Comparison of ENCODE assay signal across 7 cellular contexts in genomic region chr7:100547872-100548271, GRCh38. TPM values are rescaled to one million over a fixed set of nuclear protein-coding genes. Genes with fewer than 3 reads are reported as not detected.
DNase-seq lines count a peak whose midpoint lies in the region; ATAC-seq and TF ChIP-seq lines count a peak whose summit lies in the region.

No MANE protein-coding gene starts in this region.

- no peaks in the 10 kb centered on the region for H3K9me3 ChIP-seq in IMR-90 (ENCODE audit: control insufficient read depth, insufficient read depth, low read length)
- H3K9me3 ChIP-seq in gastroesophageal sphincter = no peaks in the 10 kb centered on the region

- WGBS in IMR-90 (ENCODE audit: extremely low coverage in 2 of 2, insufficient read length in 1 of 2), 2 experiments = no CpG with 5 or more reads among the region's 2 CpGs
- 22 to 30% methylated on average over 2 of the region's 2 CpGs for WGBS in gastroesophageal sphincter (ENCODE audit: low coverage in 1 of 2), 2 donors

- peak overlapping the region; percentile 66 for H3K18ac ChIP-seq in IMR-90 (ENCODE audit: low read depth, low read length)

- H3K56ac ChIP-seq in IMR-90 (ENCODE audit: extremely low read depth, insufficient read depth, low read length) = no peak overlapping the region

- no TSS peak for BruUV-seq in IMR-90 (replicated peaks; lab: Mats Ljungman, UMichigan)

- no peak for TF ChIP-seq EP300 in gastroesophageal sphincter (IDR thresholded peaks at IDR 0.05)

- ATAC-seq in IMR-90 (ENCODE audit: low read depth) = no peak
- ATAC-seq in gastroesophageal sphincter = no peak
- ATAC-seq in stimulated activated memory B cell treated with anti-CD40 and anti-IgM and Interleukin-4, amounts not matched to agents 10 μg/mL and 1 μg/mL and 100 μg/mL, for 72 hours = no peak

- peak overlapping the region; percentile 95 for H3K27ac Mint-ChIP-seq in stimulated activated memory B cell treated with anti-CD40 and anti-IgM and Interleukin-4, amounts not matched to agents 10 μg/mL and 1 μg/mL and 100 μg/mL, for 72 hours

- peak overlapping the region; percentile 48; the same call in 1 of the 2 replicates for H3K23ac ChIP-seq in IMR-90 (ENCODE audit: low read depth, low read length)

- dilution Hi-C loops in IMR-90 (cut with HindIII; ENCODE audit: low sequenced_read_pairs, unreplicated experiment) = no loop called here

- no peaks in the 10 kb centered on the region for H4K20me1 ChIP-seq in IMR-90 (ENCODE audit: insufficient read depth, low read length)

- peak overlapping the region; percentile 29 for H2AK9ac ChIP-seq in IMR-90 (replicated peaks; ENCODE audit: low read depth, low read length, poor library complexity)

- H2BK15ac ChIP-seq in IMR-90 (ENCODE audit: low read depth, low read length) = peak overlapping the region; percentile 32; the same call in 1 of the 3 replicates

- H3K27ac ChIP-seq in IMR-90 (ENCODE audit: insufficient read depth, low read length) (peak overlapping the region; percentile 63), gastroesophageal sphincter (peak overlapping the region; percentile 90 to 98 (median 96))

- H3K4me3 Mint-ChIP-seq in stimulated activated memory B cell treated with anti-CD40 and anti-IgM and Interleukin-4, amounts not matched to agents 10 μg/mL and 1 μg/mL and 100 μg/mL, for 72 hours = no peak overlapping the region

- peak overlapping the region; percentile 48; the same call in 1 of the 2 replicates for H2BK20ac ChIP-seq in IMR-90 (ENCODE audit: low read depth, low read length)

- H3K4me3 ChIP-seq in IMR-90 (ENCODE audit: insufficient read depth, low read depth, low read length) (no peak overlapping the region), gastroesophageal sphincter (no peak overlapping the region)

- H3K9me1 ChIP-seq in IMR-90 (ENCODE audit: insufficient read depth, low read length) = peaks cover 27% of the 10 kb centered on the region

- H2AFZ ChIP-seq in IMR-90 (replicated peaks; ENCODE audit: low read length, poor library complexity) = peak overlapping the region; percentile 28

- no peak overlapping the region; the same call in 1 of the 2 replicates for H3K9ac ChIP-seq in IMR-90 (ENCODE audit: low read depth, low read length)

- peak overlapping the region; percentile 43 for H4K91ac ChIP-seq in IMR-90 (ENCODE audit: insufficient read depth, low read depth, low read length)

- H2AK5ac ChIP-seq in IMR-90 (ENCODE audit: low read depth, low read length) = peak overlapping the region; percentile 55

- CTCF ChIA-PET in IMR-90 (lab: Yijun Ruan, JAX) = interaction anchor here (0.5 to 0.9 kb wide), 2 partner anchors 9 to 209 kb away, joined by 4 to 6 read pairs; no protein-coding TSS in a partner anchor

- H3K27me3 Mint-ChIP-seq in stimulated activated memory B cell treated with anti-CD40 and anti-IgM and Interleukin-4, amounts not matched to agents 10 μg/mL and 1 μg/mL and 100 μg/mL, for 72 hours = no peaks in the 10 kb centered on the region

- H3K9me3 Mint-ChIP-seq in stimulated activated memory B cell treated with anti-CD40 and anti-IgM and Interleukin-4, amounts not matched to agents 10 μg/mL and 1 μg/mL and 100 μg/mL, for 72 hours = no peaks in the 10 kb centered on the region

- peak overlapping the region; percentile 21 for H4K5ac ChIP-seq in IMR-90 (ENCODE audit: low read depth, low read length)

- TF ChIP-seq POLR2A in IMR-90 (IDR thresholded peaks at IDR 0.05; ENCODE audit: low read depth, low read length) = no peak
- no peak for TF ChIP-seq POLR2A in gastroesophageal sphincter (IDR thresholded peaks at IDR 0.05)

- peak overlapping the region; percentile 39 for H2BK5ac ChIP-seq in IMR-90 (ENCODE audit: low read depth, low read length, poor library complexity, severe bottlenecking)

- peak overlapping the region; percentile 72 for H3K4ac ChIP-seq in IMR-90 (ENCODE audit: low read depth, low read length)

- H3K14ac ChIP-seq in IMR-90 (replicated peaks; ENCODE audit: low read depth, low read length) = peak overlapping the region; percentile 29; the same call in 1 of the 2 replicates

- peaks cover 19% of the 10 kb centered on the region for H3K36me3 Mint-ChIP-seq in stimulated activated memory B cell treated with anti-CD40 and anti-IgM and Interleukin-4, amounts not matched to agents 10 μg/mL and 1 μg/mL and 100 μg/mL, for 72 hours

- TF ChIP-seq RAD21 in IMR-90 (IDR thresholded peaks at IDR 0.05; ENCODE audit: low read length) = no peak

- peak overlapping the region; percentile 44 to 60; a peak in 2 of 4 replicates for H4K8ac ChIP-seq in IMR-90 (ENCODE audit: low read depth in 2 of 2, low read length in 2 of 2)

- H3K4me1 Mint-ChIP-seq in stimulated activated memory B cell treated with anti-CD40 and anti-IgM and Interleukin-4, amounts not matched to agents 10 μg/mL and 1 μg/mL and 100 μg/mL, for 72 hours = peaks cover 76% of the 10 kb centered on the region

- H2BK120ac ChIP-seq in IMR-90 (ENCODE audit: low read depth, low read length) = peak overlapping the region; percentile 17

- POLR2A ChIA-PET in IMR-90 (lab: Charles Lee; ENCODE audit: unreplicated experiment) = no interaction called here

- in situ Hi-C loops in IMR-90 (cut with MboI; ENCODE audit: low sequenced_read_pairs) = no loop called here

- no peak overlapping the region for H3K4me2 ChIP-seq in IMR-90 (ENCODE audit: low read depth, low read length)

- H3K27me3 ChIP-seq in IMR-90 (ENCODE audit: control insufficient read depth, insufficient read depth, low read length) (no peaks in the 10 kb centered on the region), gastroesophageal sphincter (no peaks in the 10 kb centered on the region)

- DNase-seq in IMR-90 (no peak), UCSD-AML1 (lab: John Stamatoyannopoulos, UW; ENCODE audit: unreplicated experiment) (peak; percentile 10), NCI-H2107 treated with DMSO at 0.1 percent for 48 hours (lab: John Stamatoyannopoulos, UW; ENCODE audit: unreplicated experiment) (no peak), DMS114 treated with DMSO at 0.1 percent for 48 hours (lab: John Stamatoyannopoulos, UW; ENCODE audit: unreplicated experiment) (no peak)
- no peak for DNase-seq in stimulated activated naive CD4-positive, alpha-beta T cell treated with Interleukin-2 at 50 U/mL for 16 hours (lab: John Stamatoyannopoulos, UW)

- H3K4me1 ChIP-seq in IMR-90 (ENCODE audit: control insufficient read depth, insufficient read depth, low read length) (peaks cover 28% of the 10 kb centered on the region), gastroesophageal sphincter (peaks cover 46 to 70% (median 49%) of the 10 kb centered on the region in 3 donors)

- H3K36me3 ChIP-seq in IMR-90 (ENCODE audit: control insufficient read depth, insufficient read depth, low read length) (peaks cover 2% of the 10 kb centered on the region; the same call in 1 of the 2 replicates), gastroesophageal sphincter (peaks cover 3 to 39% of the 10 kb centered on the region in 2 donors)

- TF ChIP-seq CTCF in IMR-90 (conservative IDR thresholded peaks at IDR 0.05; ENCODE audit: low read depth, low read length) = no peak
- TF ChIP-seq CTCF in gastroesophageal sphincter (IDR thresholded peaks at IDR 0.05) = peak in 2 of 4 experiments; percentile 29 to 35

- intact Hi-C loops in IMR-90 (cut with micrococcal nuclease) = loop anchor here (5.0 kb wide), 2 partner anchors 56 to 71 kb away; partner anchors contain the start of gene TSC22D4

- H3K79me1 ChIP-seq in IMR-90 (ENCODE audit: low read depth in 1 of 2, low read length in 2 of 2) = peaks cover 15 to 42% of the 10 kb centered on the region in 2 experiments

TF ChIP-seq in IMR-90, 13 proteins besides CTCF, POLR2A, EP300 and RAD21:
- TF ChIP-seq NFE2L2 (IDR thresholded peaks at IDR 0.05; ENCODE audit: low read depth, low read length) (no peak), USF2 (IDR thresholded peaks at IDR 0.05; ENCODE audit: low read depth, low read length) (peak; percentile 39; the same call in 1 of the 2 replicates)

RNA-seq across cellular contexts. Expression of gene AGFG2, which starts 8.9 kb away (rescaled TPM):
- total RNA-seq in IMR-90 (2012; rRNA removed) (3.0 and 4.2 TPM in 2 replicates), gastroesophageal sphincter (10 to 100 TPM; 26.0 to 60.1 (median 36.6) TPM)
- polyA plus RNA-seq in IMR-90 (2012; rRNA removed) = 10.0 and 14.2 TPM in 2 replicates
- 4.0 and 11.5 TPM in 2 replicates for polyA plus RNA-seq in IMR-90 (2012; cell fraction: cytosol; rRNA removed)
- 9.6 and 20.8 TPM in 2 replicates for polyA plus RNA-seq in IMR-90 (2012; cell fraction: nucleus; rRNA removed; ENCODE audit: low replicate concordance)

RNA-seq across cellular contexts. Expression of gene SAP25, which starts 25.8 kb away (rescaled TPM):
- total RNA-seq in IMR-90 (2012; rRNA removed) (not detected in 2 replicates), gastroesophageal sphincter (1 to 10 TPM in 1 of 4 donors, not detected in 3; 5.6 TPM)
- polyA plus RNA-seq in IMR-90 (2012; rRNA removed) = 1.8 and 2.3 TPM in 2 replicates
- polyA plus RNA-seq in IMR-90 (2012; cell fraction: cytosol; rRNA removed) = 0.54 and 0.62 TPM in 2 replicates
- polyA plus RNA-seq in IMR-90 (2012; cell fraction: nucleus; rRNA removed; ENCODE audit: low replicate concordance) = 8.7 and 38.4 TPM in 2 replicates

RNA-seq across cellular contexts. Expression of gene LRCH4, which starts 38.1 kb away (rescaled TPM):
- total RNA-seq in IMR-90 (2012; rRNA removed) = 5.0 and 6.1 TPM in 2 replicates
- polyA plus RNA-seq in IMR-90 (2012; rRNA removed) = 41.3 and 42.2 TPM in 2 replicates
- 20.5 and 31.1 TPM in 2 replicates for polyA plus RNA-seq in IMR-90 (2012; cell fraction: cytosol; rRNA removed)
- 247 and 673 TPM in 2 replicates for polyA plus RNA-seq in IMR-90 (2012; cell fraction: nucleus; rRNA removed; ENCODE audit: low replicate concordance)
- 10 to 100 TPM; 16.1 to 53.2 (median 50.0) TPM for total RNA-seq in gastroesophageal sphincter

RNA-seq across cellular contexts. Expression of gene FBXO24, which starts 38.3 kb away (rescaled TPM):
- total RNA-seq in IMR-90 (2012; rRNA removed) = 0.28 and 0.54 TPM in 2 replicates
- 0.29 and 0.43 TPM in 2 replicates for polyA plus RNA-seq in IMR-90 (2012; rRNA removed)
- polyA plus RNA-seq in IMR-90 (2012; cell fraction: cytosol; rRNA removed) = 0.23 and 0.58 TPM in 2 replicates
- polyA plus RNA-seq in IMR-90 (2012; cell fraction: nucleus; rRNA removed; ENCODE audit: low replicate concordance) = 1.5 and 2.5 TPM in 2 replicates
- total RNA-seq in gastroesophageal sphincter = 1 to 10 TPM in 2 of 4 donors, not detected in 2; 1.8 to 1.9 TPM

RNA-seq across cellular contexts. Expression of gene PCOLCE, which starts 54.3 kb away (rescaled TPM):
- 22.6 and 25.6 TPM in 2 replicates for total RNA-seq in IMR-90 (2012; rRNA removed)
- polyA plus RNA-seq in IMR-90 (2012; rRNA removed) = 364 and 385 TPM in 2 replicates
- 283 and 394 TPM in 2 replicates for polyA plus RNA-seq in IMR-90 (2012; cell fraction: cytosol; rRNA removed)
- 615 and 1,429 TPM in 2 replicates for polyA plus RNA-seq in IMR-90 (2012; cell fraction: nucleus; rRNA removed; ENCODE audit: low replicate concordance)
- total RNA-seq in gastroesophageal sphincter = 10 to 100 TPM in 3 of 4 donors, 1 to 10 TPM in 1; 6.8 to 42.5 (median 16.6) TPM
